ENCODE assay signal across 8 cellular contexts in the genomic region with DNA sequence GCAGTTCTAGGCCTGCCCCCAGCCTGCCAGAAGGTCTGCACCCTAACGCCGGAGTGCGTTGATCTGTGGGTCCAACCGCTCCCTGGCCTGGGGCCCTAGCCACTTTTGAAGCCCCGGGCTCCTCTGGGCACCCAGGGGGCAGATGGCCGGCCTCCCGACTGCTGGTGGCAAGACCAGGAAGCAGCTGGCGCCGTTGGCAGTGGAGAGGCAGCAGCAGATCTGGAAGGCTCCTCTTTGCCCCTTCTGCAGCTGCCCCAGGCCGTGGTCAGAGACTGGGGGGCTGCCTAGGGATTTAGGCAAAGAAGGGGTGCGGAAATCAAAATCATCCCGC. TPM values are rescaled to one million over a fixed set of nuclear protein-coding genes. Genes with fewer than 3 reads are reported as not detected.
DNase-seq lines count a peak whose midpoint lies in the region; ATAC-seq, FAIRE-seq and TF ChIP-seq lines count a peak whose summit lies in the region.

No MANE protein-coding gene starts in this region.

- H3K9me3 ChIP-seq in CD8-positive, alpha-beta T cell (ENCODE audit: low read length): no peaks in the 10 kb centered on the region
- no peaks in the 10 kb centered on the region for H3K9me3 ChIP-seq in HUES64 (ENCODE audit: insufficient read depth, low read depth, low read length)
- no peaks in the 10 kb centered on the region for H3K9me3 ChIP-seq in H1 (ENCODE audit: insufficient read depth in 2 of 2, low read depth in 1 of 2, low read length in 1 of 2)
- H3K9me3 ChIP-seq in neuronal stem cell (replicated peaks in 1 of 2; ENCODE audit: control insufficient read depth in 2 of 2, insufficient read depth in 1 of 2, low read depth in 1 of 2, low read length in 2 of 2): peaks cover 0 to 3% of the 10 kb centered on the region in 2 donors

- H2AFZ ChIP-seq in H1 (ENCODE audit: low read length) (no peak overlapping the region), neuronal stem cell (ENCODE audit: low read length) (no peak overlapping the region)

- no peak overlapping the region for H2BK120ac ChIP-seq in H1 (replicated peaks; ENCODE audit: low read depth, low read length)
- peak overlapping the region; percentile 61 for H2BK120ac ChIP-seq in neuronal stem cell (ENCODE audit: low read depth, low read length)

- no peak for TF ChIP-seq CTCF in CD8-positive, alpha-beta T cell (IDR thresholded peaks at IDR 0.05)
- no peak for TF ChIP-seq CTCF in H1 (IDR thresholded peaks at IDR 0.05; ENCODE audit: control extremely low read depth in 1 of 3, insufficient read depth in 1 of 3, low read depth in 1 of 3, low read length in 3 of 3)

- H3K14ac ChIP-seq in H1 (ENCODE audit: insufficient read length) (no peak overlapping the region), neuronal stem cell (ENCODE audit: low read length) (no peak overlapping the region)

- H3K79me2 ChIP-seq in H1 (ENCODE audit: control insufficient read depth in 1 of 2, insufficient read depth in 2 of 2, low read length in 2 of 2): 0 out of 4 replicates have a peak, but pooled peaks cover 0 to 3% of the 10 kb centered on the region in 2 experiments

- WGBS in HUES64: 57% methylated on average over 12 of the region's 12 CpGs
- WGBS in H1 (ENCODE audit: extremely low coverage in 1 of 2, insufficient coverage in 1 of 2, insufficient read length in 1 of 2, insufficient replicate concordance in 2 of 2, low coverage in 1 of 2, low lambda C conversion rate in 2 of 2, missing lambda C conversion rate in 1 of 2), 2 experiments: 54% methylated on average over 12 of the region's 12 CpGs; no CpG with 5 or more reads in 1 of the 2 experiments
- no CpG with 5 or more reads among the region's 12 CpGs for WGBS in neuronal stem cell (ENCODE audit: extremely low coverage in 2 of 2, insufficient read length in 2 of 2, insufficient replicate concordance in 1 of 2), 2 donors

- H3K4ac ChIP-seq in H1 (replicated peaks; ENCODE audit: insufficient read length, low read depth, low read length) (peak overlapping the region; percentile 65), neuronal stem cell (ENCODE audit: low read length) (no peak overlapping the region)

- peaks cover 3 to 13% of the 10 kb centered on the region in 2 experiments for H4K20me1 ChIP-seq in H1 (replicated peaks in 1 of 2; ENCODE audit: control insufficient read depth in 1 of 2, insufficient read depth in 2 of 2, low read length in 2 of 2)

- TF ChIP-seq POLR2A in H1 (IDR thresholded peaks at IDR 0.05; ENCODE audit: control extremely low read depth in 1 of 2, low read depth in 2 of 2, low read length in 2 of 2): peak in 1 of 2 experiments; percentile 41; a peak in 1 of 3 replicates

- H2BK12ac ChIP-seq in H1 (ENCODE audit: low read depth, low read length) (0 out of 2 replicates have a peak overlapping the region, but pooled peaks have one; percentile 68), neuronal stem cell (ENCODE audit: low read length) (no peak overlapping the region)

- H3K27me3 ChIP-seq in CD8-positive, alpha-beta T cell (ENCODE audit: insufficient read depth, low read length): no peaks in the 10 kb centered on the region
- H3K27me3 ChIP-seq in HUES64 (ENCODE audit: insufficient read depth, low read length): peaks cover 15% of the 10 kb centered on the region
- H3K27me3 ChIP-seq in H1 (replicated peaks in 1 of 4; ENCODE audit: control insufficient read depth in 3 of 4, extremely low read depth in 1 of 4, insufficient read depth in 3 of 4, low read length in 3 of 4): peaks cover 1 to 12% (median 7%) of the 10 kb centered on the region in 4 experiments; a peak in 6 of 7 replicates
- H3K27me3 ChIP-seq in neuronal stem cell (ENCODE audit: control insufficient read depth in 3 of 3, insufficient read depth in 3 of 3, low read depth in 1 of 3, low read length in 3 of 3): peaks cover 0 to 3% (median 0%) of the 10 kb centered on the region in 3 experiments

- H3K79me1 ChIP-seq in H1 (ENCODE audit: low read depth, low read length) (no peaks in the 10 kb centered on the region), neuronal stem cell (ENCODE audit: low read depth, low read length) (peaks cover 4% of the 10 kb centered on the region)

- 0 out of 2 replicates have a peak overlapping the region, but pooled peaks have one; percentile 48 for H2BK5ac ChIP-seq in H1 (ENCODE audit: low read depth, low read length)
- no peak overlapping the region for H2BK5ac ChIP-seq in neuronal stem cell (ENCODE audit: low read length)

- H4K5ac ChIP-seq in H1 (ENCODE audit: insufficient read length, low read depth, low read length): peak overlapping the region; percentile 35

- H3K9me3 Mint-ChIP-seq in CD8-positive, alpha-beta T cell: no peaks in the 10 kb centered on the region

- H4K91ac ChIP-seq in H1 (replicated peaks; ENCODE audit: insufficient read length, low read length) (no peak overlapping the region), neuronal stem cell (ENCODE audit: low read depth, low read length, poor library complexity) (peak overlapping the region; percentile 93)

- peak overlapping the region; percentile 66 for H3K4me3 Mint-ChIP-seq in CD8-positive, alpha-beta T cell

- intact Hi-C loops in CD8-positive, alpha-beta T cell (cut with DNase I, micrococcal nuclease): loop anchor here in 1 of 2 experiments (2.0 kb wide), 1 partner anchor 465 kb away; no protein-coding TSS in a partner anchor

- peaks cover 29% of the 10 kb centered on the region for H3K4me1 ChIP-seq in CD8-positive, alpha-beta T cell (ENCODE audit: insufficient read depth, low read length)
- peaks cover 4% of the 10 kb centered on the region; the same call in 1 of the 2 replicates for H3K4me1 ChIP-seq in HUES64 (ENCODE audit: insufficient read depth, low read length)
- peaks cover 2 to 9% (median 8%) of the 10 kb centered on the region in 4 experiments for H3K4me1 ChIP-seq in H1 (replicated peaks in 1 of 4; ENCODE audit: control insufficient read depth in 3 of 4, insufficient read depth in 4 of 4, low read length in 3 of 4)
- H3K4me1 ChIP-seq in neuronal stem cell (ENCODE audit: control insufficient read depth in 2 of 2, insufficient read depth in 1 of 2, low read depth in 1 of 2, low read length in 2 of 2): peaks cover 12 to 38% of the 10 kb centered on the region in 2 donors

- POLR2A ChIA-PET in CD8-positive, alpha-beta T cell (lab: Charles Lee): no interaction called here
- POLR2A ChIA-PET in H1 (lab: Charles Lee; ENCODE audit: partially characterized antibody): interaction anchor here (0.8 to 6.9 kb wide), 17 partner anchors 9 to 135 kb away, joined by 3 to 54 read pairs (median 5); partner anchors contain the start of genes CPSF7, CYB561A3, DDB1 and SDHAF2

- H3K56ac ChIP-seq in H1 (replicated peaks; ENCODE audit: insufficient read length, low read depth, low read length): no peak overlapping the region

- H3K4me2 ChIP-seq in H1 (ENCODE audit: insufficient read depth in 1 of 2, low read depth in 2 of 2, low read length in 2 of 2) (peak overlapping the region; percentile 71 to 91), neuronal stem cell (ENCODE audit: insufficient read depth, low read length, poor library complexity, severe bottlenecking) (peak overlapping the region; percentile 98)

- DNase-seq in CD8-positive, alpha-beta T cell: no peak
- DNase-seq in H1 (ENCODE audit: low read depth in 1 of 2, low spot score in 2 of 2) (no peak), neuronal stem cell (ENCODE audit: low spot score) (no peak), putamen (ENCODE audit: low spot score) (no peak)

- H2AK5ac ChIP-seq in H1 (ENCODE audit: low read depth, low read length) (no peak overlapping the region), neuronal stem cell (ENCODE audit: low read depth, low read length) (peak overlapping the region; percentile 94)

- peaks cover 10% of the 10 kb centered on the region; the same call in 1 of the 2 replicates for H3K23me2 ChIP-seq in H1 (ENCODE audit: low read depth, low read length)

- H3K27me3 Mint-ChIP-seq in CD8-positive, alpha-beta T cell (ENCODE audit: low read depth): peaks cover 16% of the 10 kb centered on the region

- no peak for ATAC-seq in CD8-positive, alpha-beta T cell
- ATAC-seq in HG02763 (IDR thresholded peaks at IDR 0.05; ENCODE audit: unreplicated experiment) (no peak), HG03196 (IDR thresholded peaks at IDR 0.05; ENCODE audit: unreplicated experiment) (no peak), GM18873 (IDR thresholded peaks at IDR 0.05; ENCODE audit: low FRiP score, unreplicated experiment) (no peak)

- FAIRE-seq in H1 (lab: Jason Lieb, UNC): no peak

- H3K4me3 ChIP-seq in CD8-positive, alpha-beta T cell (ENCODE audit: low read depth, low read length): peak overlapping the region; percentile 76
- peak overlapping the region; percentile 87 for H3K4me3 ChIP-seq in HUES64 (ENCODE audit: low read length)
- H3K4me3 ChIP-seq in H1 (ENCODE audit: extremely low read depth in 1 of 4, insufficient read depth in 2 of 4, low read depth in 3 of 4, low read length in 4 of 4): peak overlapping the region; percentile 54 to 82 (median 78)
- peak overlapping the region in 1 of 2 donors; percentile 86 for H3K4me3 ChIP-seq in neuronal stem cell (ENCODE audit: low read length in 2 of 2)

- peak overlapping the region; percentile 87 for H3K9ac ChIP-seq in HUES64 (ENCODE audit: low read depth, low read length)
- peak overlapping the region in 2 of 4 experiments; percentile 81 to 82; a peak in 3 of 7 replicates for H3K9ac ChIP-seq in H1 (replicated peaks in 1 of 4; ENCODE audit: extremely low read depth in 1 of 4, low read depth in 3 of 4, low read length in 3 of 4)
- H3K9ac ChIP-seq in neuronal stem cell (ENCODE audit: low read depth, low read length, poor library complexity): peak overlapping the region; percentile 89

- H3K4me1 Mint-ChIP-seq in CD8-positive, alpha-beta T cell (ENCODE audit: low read depth): peaks cover 39% of the 10 kb centered on the region

- H3K27ac ChIP-seq in CD8-positive, alpha-beta T cell (ENCODE audit: low read depth, low read length): no peak overlapping the region
- H3K27ac ChIP-seq in HUES64 (ENCODE audit: low read depth, low read length) (no peak overlapping the region; the same call in 1 of the 2 replicates), H1 (ENCODE audit: low read depth, low read length) (no peak overlapping the region), neuronal stem cell (replicated peaks; ENCODE audit: low read length) (no peak overlapping the region)

- TF ChIP-seq EP300 in H1 (IDR thresholded peaks at IDR 0.05; ENCODE audit: borderline replicate concordance in 1 of 2, low read depth in 2 of 2, low read length in 2 of 2): no peak

- H3K36me3 ChIP-seq in CD8-positive, alpha-beta T cell (ENCODE audit: insufficient read depth, low read length): peaks cover 12% of the 10 kb centered on the region
- H3K36me3 ChIP-seq in HUES64 (ENCODE audit: insufficient read depth, low read length): peaks cover 26% of the 10 kb centered on the region
- H3K36me3 ChIP-seq in H1 (ENCODE audit: control insufficient read depth in 2 of 4, insufficient read depth in 4 of 4, low read length in 3 of 4): peaks cover 4 to 22% (median 9%) of the 10 kb centered on the region in 4 experiments; a peak in 6 of 8 replicates
- H3K36me3 ChIP-seq in neuronal stem cell (replicated peaks in 1 of 2; ENCODE audit: control insufficient read depth in 2 of 2, insufficient read depth in 2 of 2, low read length in 2 of 2): peaks cover 24 to 43% of the 10 kb centered on the region in 2 donors

- no peak for TF ChIP-seq RAD21 in H1 (IDR thresholded peaks at IDR 0.05 in 1 of 2, conservative IDR thresholded peaks at IDR 0.05 in 1 of 2; ENCODE audit: low read depth in 2 of 2, low read length in 2 of 2)

- H2BK15ac ChIP-seq in H1 (ENCODE audit: low read length) (no peak overlapping the region), neuronal stem cell (ENCODE audit: low read length) (peak overlapping the region; percentile 91)

- H3K36me3 Mint-ChIP-seq in CD8-positive, alpha-beta T cell: peaks cover 31% of the 10 kb centered on the region

- H4K8ac ChIP-seq in H1 (ENCODE audit: extremely low read depth, insufficient read depth, low read length): peak overlapping the region; percentile 87; the same call in 1 of the 2 replicates
- H4K8ac ChIP-seq in neuronal stem cell (ENCODE audit: low read depth, low read length): no peak overlapping the region

- no peak overlapping the region for H3K27ac Mint-ChIP-seq in CD8-positive, alpha-beta T cell

- CTCF ChIA-PET in CD8-positive, alpha-beta T cell (lab: Charles Lee): interaction anchor here (1.8 to 3.2 kb wide), 2 partner anchors 40 to 41 kb away, joined by 6 to 16 read pairs; no protein-coding TSS in a partner anchor
- CTCF ChIA-PET in H1 (lab: Charles Lee; ENCODE audit: partially characterized antibody): interaction anchor here (0.6 to 2.9 kb wide), 6 partner anchors 14 to 89 kb away, joined by 3 to 14 read pairs (median 3); no protein-coding TSS in a partner anchor

- no peak overlapping the region for H3K18ac ChIP-seq in H1 (ENCODE audit: extremely low read depth, low read length)
- peak overlapping the region; percentile 96 for H3K18ac ChIP-seq in neuronal stem cell (ENCODE audit: low read length)

- no peak overlapping the region for H3K23ac ChIP-seq in H1 (ENCODE audit: insufficient read length)
- H3K23ac ChIP-seq in neuronal stem cell (ENCODE audit: low read depth, low read length, poor library complexity): peak overlapping the region; percentile 82

- no peak overlapping the region for H2BK20ac ChIP-seq in H1 (ENCODE audit: low read length)

RNA-seq across cellular contexts. Expression of gene VWCE, which starts 0.4 kb away (rescaled TPM):
- total RNA-seq in CD8-positive, alpha-beta T cell: 1 to 10 TPM; 1.4 to 1.5 TPM
- 7.3 TPM for polyA plus RNA-seq in HUES64 (2013, experiment 1 of 2)
- 6.1 TPM for polyA plus RNA-seq in HUES64 (2013, experiment 2 of 2)
- 12.3 and 14.5 TPM in 2 replicates for total RNA-seq in H1 (2021; fragmentation: NEBNext Ultra II Directional; extraction: Animal tissue kit (Norgen Biotek cat#: 25700))
- 9.5 and 16.8 TPM in 2 replicates for polyA plus RNA-seq in H1 (2011; rRNA removed)
- 10.7 TPM for polyA plus RNA-seq in H1 (2011; cell fraction: cytosol; rRNA removed)
- polyA plus RNA-seq in H1 (2011; cell fraction: nucleus; rRNA removed): 41.1 TPM
- polyA plus RNA-seq in H1 (2012, experiment 1 of 2): 10.6 to 18.5 TPM (median 16.1 TPM) in 4 replicates
- 10.9 TPM for polyA plus RNA-seq in H1 (2012, experiment 2 of 2)
- polyA plus RNA-seq in H1 (2013, experiment 1 of 2): 14.6 TPM
- 13.6 TPM for polyA plus RNA-seq in H1 (2013, experiment 2 of 2)
- polyA minus RNA-seq in H1 (2011; rRNA and poly(A)+ RNA removed): 9.4 and 11.4 TPM in 2 replicates
- 9.7 TPM for polyA minus RNA-seq in H1 (2011; cell fraction: cytosol; rRNA and poly(A)+ RNA removed)
- 13.5 TPM for polyA minus RNA-seq in H1 (2011; cell fraction: nucleus; rRNA and poly(A)+ RNA removed)
- polyA plus RNA-seq in neuronal stem cell (2013, experiment 1 of 2): 9.1 TPM
- polyA plus RNA-seq in neuronal stem cell (2013, experiment 2 of 2): 9.2 TPM

RNA-seq across cellular contexts. Expression of gene DDB1, which starts 37.3 kb away (rescaled TPM):
- total RNA-seq in CD8-positive, alpha-beta T cell: 100 to 1,000 TPM; 196 to 201 TPM
- polyA plus RNA-seq in HUES64 (2013, experiment 1 of 2): 149 TPM
- polyA plus RNA-seq in HUES64 (2013, experiment 2 of 2): 145 TPM
- total RNA-seq in H1 (2021; fragmentation: NEBNext Ultra II Directional; extraction: Animal tissue kit (Norgen Biotek cat#: 25700)): 275 and 283 TPM in 2 replicates
- polyA plus RNA-seq in H1 (2011; rRNA removed): 239 and 306 TPM in 2 replicates
- polyA plus RNA-seq in H1 (2011; cell fraction: cytosol; rRNA removed): 295 TPM
- polyA plus RNA-seq in H1 (2011; cell fraction: nucleus; rRNA removed): 261 TPM
- polyA plus RNA-seq in H1 (2012, experiment 1 of 2): 171 to 276 TPM (median 267 TPM) in 4 replicates
- 180 TPM for polyA plus RNA-seq in H1 (2012, experiment 2 of 2)
- polyA plus RNA-seq in H1 (2013, experiment 1 of 2): 110 TPM
- 98.1 TPM for polyA plus RNA-seq in H1 (2013, experiment 2 of 2)
- polyA minus RNA-seq in H1 (2011; rRNA and poly(A)+ RNA removed): 517 and 594 TPM in 2 replicates
- polyA minus RNA-seq in H1 (2011; cell fraction: cytosol; rRNA and poly(A)+ RNA removed): 315 TPM
- polyA minus RNA-seq in H1 (2011; cell fraction: nucleus; rRNA and poly(A)+ RNA removed): 214 TPM
- 94.2 TPM for polyA plus RNA-seq in neuronal stem cell (2013, experiment 1 of 2)
- polyA plus RNA-seq in neuronal stem cell (2013, experiment 2 of 2): 91.0 TPM

RNA-seq across cellular contexts. Expression of gene TKFC, which starts 37.5 kb away (rescaled TPM):
- total RNA-seq in CD8-positive, alpha-beta T cell: 10 to 100 TPM; 15.8 to 16.1 TPM
- 34.3 TPM for polyA plus RNA-seq in HUES64 (2013, experiment 1 of 2)
- polyA plus RNA-seq in HUES64 (2013, experiment 2 of 2): 33.7 TPM
- 53.5 and 56.0 TPM in 2 replicates for total RNA-seq in H1 (2021; fragmentation: NEBNext Ultra II Directional; extraction: Animal tissue kit (Norgen Biotek cat#: 25700))
- polyA plus RNA-seq in H1 (2011; rRNA removed): 55.0 and 84.1 TPM in 2 replicates
- 52.9 TPM for polyA plus RNA-seq in H1 (2011; cell fraction: cytosol; rRNA removed)
- 212 TPM for polyA plus RNA-seq in H1 (2011; cell fraction: nucleus; rRNA removed)
- 44.5 to 59.9 TPM (median 59.3 TPM) in 4 replicates for polyA plus RNA-seq in H1 (2012, experiment 1 of 2)
- polyA plus RNA-seq in H1 (2012, experiment 2 of 2): 53.9 TPM
- polyA plus RNA-seq in H1 (2013, experiment 1 of 2): 22.7 TPM
- 21.6 TPM for polyA plus RNA-seq in H1 (2013, experiment 2 of 2)
- polyA minus RNA-seq in H1 (2011; rRNA and poly(A)+ RNA removed): 47.8 and 62.2 TPM in 2 replicates
- 48.3 TPM for polyA minus RNA-seq in H1 (2011; cell fraction: cytosol; rRNA and poly(A)+ RNA removed)
- polyA minus RNA-seq in H1 (2011; cell fraction: nucleus; rRNA and poly(A)+ RNA removed): 70.7 TPM
- 18.6 TPM for polyA plus RNA-seq in neuronal stem cell (2013, experiment 1 of 2)
- polyA plus RNA-seq in neuronal stem cell (2013, experiment 2 of 2): 20.1 TPM

RNA-seq across cellular contexts. Expression of gene PGA5, which starts 54.6 kb away (rescaled TPM):
- not detected for total RNA-seq in CD8-positive, alpha-beta T cell
- 0.40 TPM for polyA plus RNA-seq in HUES64 (2013, experiment 1 of 2)
- 0.38 TPM for polyA plus RNA-seq in HUES64 (2013, experiment 2 of 2)
- 0.67 and 0.84 TPM in 2 replicates for total RNA-seq in H1 (2021; fragmentation: NEBNext Ultra II Directional; extraction: Animal tissue kit (Norgen Biotek cat#: 25700))
- 2.0 and 2.5 TPM in 2 replicates for polyA plus RNA-seq in H1 (2011; rRNA removed)
- polyA plus RNA-seq in H1 (2011; cell fraction: cytosol; rRNA removed): 1.6 TPM
- polyA plus RNA-seq in H1 (2011; cell fraction: nucleus; rRNA removed): 1.8 TPM
- 0.48 to 0.98 TPM (median 0.88 TPM) in 3 of 4 replicates, not detected in the other for polyA plus RNA-seq in H1 (2012, experiment 1 of 2)
- polyA plus RNA-seq in H1 (2012, experiment 2 of 2): 0.66 TPM
- 0.99 TPM for polyA plus RNA-seq in H1 (2013, experiment 1 of 2)
- polyA plus RNA-seq in H1 (2013, experiment 2 of 2): 1.0 TPM
- 0.98 and 1.0 TPM in 2 replicates for polyA minus RNA-seq in H1 (2011; rRNA and poly(A)+ RNA removed)
- not detected for polyA minus RNA-seq in H1 (2011; cell fraction: cytosol; rRNA and poly(A)+ RNA removed)
- polyA minus RNA-seq in H1 (2011; cell fraction: nucleus; rRNA and poly(A)+ RNA removed): not detected
- 0.61 TPM for polyA plus RNA-seq in neuronal stem cell (2013, experiment 1 of 2)
- 0.55 TPM for polyA plus RNA-seq in neuronal stem cell (2013, experiment 2 of 2)
